19 cellular contexts compared by ENCODE assay signal in the genomic region with DNA sequence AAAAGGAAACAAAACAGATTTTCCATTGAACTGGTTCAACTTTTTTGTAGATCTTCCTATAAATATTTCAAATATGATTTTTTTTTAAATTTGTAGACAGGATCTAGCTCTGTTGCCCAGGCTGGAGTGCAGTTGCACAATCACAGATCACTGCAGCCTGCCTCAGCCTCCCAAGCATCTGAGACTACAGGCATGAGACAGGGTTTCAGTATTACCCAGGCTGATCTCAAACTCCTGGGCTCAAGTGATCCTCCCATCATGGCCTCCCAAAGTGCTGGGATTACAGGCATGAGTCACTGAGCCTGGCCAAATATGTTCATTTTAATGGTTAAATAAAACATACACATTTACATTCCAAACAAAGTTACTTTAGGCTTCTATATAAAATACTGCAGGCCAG. TPM values are rescaled to one million over a fixed set of nuclear protein-coding genes. Genes with fewer than 3 reads are reported as not detected.
A peak's percentile ranks its signal among the peaks of the same experiment; 100 is the strongest.
DNase-seq lines count a peak whose midpoint lies in the region; ATAC-seq and TF ChIP-seq lines count a peak whose summit lies in the region.
"Had no signal": no experiment of that assay in that cellular context is flagged by ENCODE, and none has a peak within 500 bp of the region (broad histone marks: within the 10 kb centered on the region; RNA-seq: fewer than 3 reads in every experiment).

No MANE protein-coding gene starts in this region.

- peaks cover 8% of the 10 kb centered on the region for H3K4me1 Mint-ChIP-seq in activated CD4-positive, alpha-beta T cell treated with anti-CD3 and anti-CD28 coated beads for 36 hours
- H3K4me1 Mint-ChIP-seq in WTC11, result no peaks in the 10 kb centered on the region
- no peaks in the 10 kb centered on the region for H3K4me1 Mint-ChIP-seq in stimulated activated effector memory CD8-positive, alpha-beta T cell treated with anti-CD3 and anti-CD28 coated beads, Interleukin-12 subunit alpha, Interleukin-12 subunit beta, amount 100 ng/mL, for 72 hours

- no peak overlapping the region for H3K27ac ChIP-seq in right cardiac atrium (ENCODE audit: low read length)
- H3K27ac ChIP-seq: 22Rv1, Peyer's patch had no signal

- POLR2A ChIA-PET in activated CD4-positive, alpha-beta T cell treated with anti-CD3 and anti-CD28 coated beads for 36 hours (lab: Charles Lee), result no interaction called here
- POLR2A ChIA-PET in WTC11 (lab: Charles Lee), result no interaction called here

- ATAC-seq in activated CD4-positive, alpha-beta T cell treated with anti-CD3 and anti-CD28 coated beads for 36 hours, result peak; percentile 76
- no peak for ATAC-seq in WTC11
- peak; percentile 42 for ATAC-seq in stimulated activated effector memory CD8-positive, alpha-beta T cell treated with anti-CD3 and anti-CD28 coated beads, Interleukin-12 subunit alpha, Interleukin-12 subunit beta, amount 100 ng/mL, for 72 hours
- no peak for ATAC-seq in right cardiac atrium
- no peak for ATAC-seq in HG02623 (IDR thresholded peaks at IDR 0.05; ENCODE audit: unreplicated experiment)
- ATAC-seq: Right ventricle myocardium inferior had no signal

- H3K36me3 Mint-ChIP-seq in activated CD4-positive, alpha-beta T cell treated with anti-CD3 and anti-CD28 coated beads for 36 hours (ENCODE audit: low read depth), result peaks cover 17% of the 10 kb centered on the region
- H3K36me3 Mint-ChIP-seq in WTC11, result peaks cover 11% of the 10 kb centered on the region
- H3K36me3 Mint-ChIP-seq in stimulated activated effector memory CD8-positive, alpha-beta T cell treated with anti-CD3 and anti-CD28 coated beads, Interleukin-12 subunit alpha, Interleukin-12 subunit beta, amount 100 ng/mL, for 72 hours, result peaks cover 94% of the 10 kb centered on the region

- H3K4me1 ChIP-seq in right cardiac atrium (ENCODE audit: control insufficient read depth, insufficient read depth, low read length), result no peaks in the 10 kb centered on the region

- no peaks in the 10 kb centered on the region for H3K27me3 Mint-ChIP-seq in activated CD4-positive, alpha-beta T cell treated with anti-CD3 and anti-CD28 coated beads for 36 hours
- no peaks in the 10 kb centered on the region for H3K27me3 Mint-ChIP-seq in WTC11 (ENCODE audit: low read depth)
- H3K27me3 Mint-ChIP-seq: B cell; CD4-positive, alpha-beta T cell had no signal

- no peak overlapping the region for H3K4me3 ChIP-seq in right cardiac atrium (ENCODE audit: low read length)
- H3K4me3 ChIP-seq: Peyer's patch had no signal

- H3K4me3 Mint-ChIP-seq in activated CD4-positive, alpha-beta T cell treated with anti-CD3 and anti-CD28 coated beads for 36 hours, result no peak overlapping the region
- no peak overlapping the region for H3K4me3 Mint-ChIP-seq in WTC11
- H3K4me3 Mint-ChIP-seq in stimulated activated effector memory CD8-positive, alpha-beta T cell treated with anti-CD3 and anti-CD28 coated beads, Interleukin-12 subunit alpha, Interleukin-12 subunit beta, amount 100 ng/mL, for 72 hours, result no peak overlapping the region
- H3K4me3 Mint-ChIP-seq: B cell; CD4-positive, alpha-beta T cell had no signal

- TF ChIP-seq CTCF in WTC11 (IDR thresholded peaks at IDR 0.05), result no peak

- no peak overlapping the region for H3K27ac Mint-ChIP-seq in activated CD4-positive, alpha-beta T cell treated with anti-CD3 and anti-CD28 coated beads for 36 hours
- no peak overlapping the region for H3K27ac Mint-ChIP-seq in WTC11
- H3K27ac Mint-ChIP-seq in stimulated activated effector memory CD8-positive, alpha-beta T cell treated with anti-CD3 and anti-CD28 coated beads, Interleukin-12 subunit alpha, Interleukin-12 subunit beta, amount 100 ng/mL, for 72 hours, result no peak overlapping the region
- H3K27ac Mint-ChIP-seq: B cell; CD4-positive, alpha-beta T cell had no signal

- intact Hi-C loops in activated CD4-positive, alpha-beta T cell treated with anti-CD3 and anti-CD28 coated beads for 36 hours (cut with DNase I, micrococcal nuclease), result no loop called here
- intact Hi-C loops in right cardiac atrium (cut with DNase I), result no loop called here

- H3K9me3 ChIP-seq in right cardiac atrium (ENCODE audit: control insufficient read depth, low read length), result no peaks in the 10 kb centered on the region
- H3K9me3 ChIP-seq: Peyer's patch had no signal

- DNase-seq in activated CD4-positive, alpha-beta T cell treated with anti-CD3 and anti-CD28 coated beads for 36 hours, result peak; percentile 32
- DNase-seq in activated CD4-positive, alpha-beta T cell treated with anti-CD3 and anti-CD28 coated beads for 1 hour, result no peak
- peak; percentile 24 for DNase-seq in stimulated activated CD4-positive, alpha-beta T cell treated with anti-CD3 and anti-CD28 coated beads, Interleukin-15, amount 100 ng/mL, for 24 hours
- no peak for DNase-seq in stimulated activated CD4-positive, alpha-beta T cell treated with anti-CD3 and anti-CD28 coated beads, Interleukin-4, amount 100 ng/mL, for 4 hours
- DNase-seq in WTC11 (ENCODE audit: low spot score), result no peak
- DNase-seq in stimulated activated effector memory CD8-positive, alpha-beta T cell treated with anti-CD3 and anti-CD28 coated beads, Interleukin-12 subunit alpha, Interleukin-12 subunit beta, amount 100 ng/mL, for 72 hours (ENCODE audit: low spot score in 2 of 2), result no peak
- no peak for DNase-seq in right cardiac atrium
- DNase-seq: DMS79, GDM1, GOT3, MM.1S, NCI-H1092 treated with DMSO at 0.1 percent for 48 hours, NCI-H524 treated with DMSO at 0.1 percent for 48 hours had no signal

- CTCF ChIA-PET in activated CD4-positive, alpha-beta T cell treated with anti-CD3 and anti-CD28 coated beads for 36 hours (lab: Charles Lee), result interaction anchor here (0.6 to 1.3 kb wide), 6 partner anchors 10 to 185 kb away, joined by 3 to 6 read pairs (median 4); no protein-coding TSS in a partner anchor
- CTCF ChIA-PET in WTC11 (lab: Charles Lee), result interaction anchor here (1.5 kb wide), 1 partner anchor 178 kb away, joined by 4 read pairs; a partner anchor contains a TSS

- H3K9me3 Mint-ChIP-seq in activated CD4-positive, alpha-beta T cell treated with anti-CD3 and anti-CD28 coated beads for 36 hours (ENCODE audit: low read depth), result no peaks in the 10 kb centered on the region
- H3K9me3 Mint-ChIP-seq in WTC11, result no peaks in the 10 kb centered on the region
- no peaks in the 10 kb centered on the region for H3K9me3 Mint-ChIP-seq in stimulated activated effector memory CD8-positive, alpha-beta T cell treated with anti-CD3 and anti-CD28 coated beads, Interleukin-12 subunit alpha, Interleukin-12 subunit beta, amount 100 ng/mL, for 72 hours
- H3K9me3 Mint-ChIP-seq: CD4-positive, alpha-beta T cell had no signal

- no peaks in the 10 kb centered on the region for H3K27me3 ChIP-seq in right cardiac atrium (ENCODE audit: control insufficient read depth, insufficient read depth)
- H3K27me3 ChIP-seq: Peyer's patch had no signal

TF ChIP-seq in WTC11, 78 proteins besides CTCF, POLR2A, EP300 and RAD21:
- TF ChIP-seq, protein P1, sequence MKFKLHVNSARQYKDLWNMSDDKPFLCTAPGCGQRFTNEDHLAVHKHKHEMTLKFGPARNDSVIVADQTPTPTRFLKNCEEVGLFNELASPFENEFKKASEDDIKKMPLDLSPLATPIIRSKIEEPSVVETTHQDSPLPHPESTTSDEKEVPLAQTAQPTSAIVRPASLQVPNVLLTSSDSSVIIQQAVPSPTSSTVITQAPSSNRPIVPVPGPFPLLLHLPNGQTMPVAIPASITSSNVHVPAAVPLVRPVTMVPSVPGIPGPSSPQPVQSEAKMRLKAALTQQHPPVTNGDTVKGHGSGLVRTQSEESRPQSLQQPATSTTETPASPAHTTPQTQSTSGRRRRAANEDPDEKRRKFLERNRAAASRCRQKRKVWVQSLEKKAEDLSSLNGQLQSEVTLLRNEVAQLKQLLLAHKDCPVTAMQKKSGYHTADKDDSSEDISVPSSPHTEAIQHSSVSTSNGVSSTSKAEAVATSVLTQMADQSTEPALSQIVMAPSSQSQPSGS (CRISPR knock-in tag; IDR thresholded peaks at IDR 0.05; ENCODE audit: borderline replicate concordance, low read depth), result no peak
- no peak for TF ChIP-seq ELF4 (CRISPR knock-in tag; IDR thresholded peaks at IDR 0.05; ENCODE audit: low read depth)
- TF ChIP-seq ZNF121 (CRISPR knock-in tag; IDR thresholded peaks at IDR 0.05), result peak; percentile 24; the same call in 1 of the 2 replicates
- no peak for TF ChIP-seq CREM (CRISPR knock-in tag; IDR thresholded peaks at IDR 0.05)
- no peak for TF ChIP-seq SMAD4 (CRISPR knock-in tag; IDR thresholded peaks at IDR 0.05)

RNA-seq across cellular contexts. Expression of a gene that starts 33.6 kb away (rescaled TPM):
- 10 to 100 TPM; 35.6 to 36.9 TPM for total RNA-seq in activated CD4-positive, alpha-beta T cell treated with anti-CD3 and anti-CD28 coated beads for 36 hours
- total RNA-seq in WTC11 (2021) (31.0 to 34.9 TPM (median 34.2 TPM) in 3 replicates), right cardiac atrium (100 to 1,000 TPM in 3 of 4 donors, 10 to 100 TPM in 1; 67.5 to 161 (median 121) TPM)
- 95.3 TPM for polyA plus RNA-seq in right cardiac atrium

RNA-seq across cellular contexts. Expression of a gene that starts 42.0 kb away (rescaled TPM):
- total RNA-seq in activated CD4-positive, alpha-beta T cell treated with anti-CD3 and anti-CD28 coated beads for 36 hours, result not detected
- total RNA-seq in WTC11 (2021), result 0.09 to 0.25 TPM (median 0.17 TPM) in 3 replicates
- total RNA-seq in right cardiac atrium, result not detected
- polyA plus RNA-seq in right cardiac atrium, result 0.09 TPM
- total RNA-seq: B cell; CD4-positive, alpha-beta T cell; Right ventricle myocardium inferior had no signal

Comparison
In these comparisons a context has a peak if more than half of its experiments do, and no peak if none do; other contexts are left out.
1. DNase-seq: peak in activated CD4-positive, alpha-beta T cell treated with anti-CD3 and anti-CD28 coated beads for 36 hours (single experiment) and stimulated activated CD4-positive, alpha-beta T cell treated with anti-CD3 and anti-CD28 coated beads, Interleukin-15, amount 100 ng/mL, for 24 hours (single experiment); none in activated CD4-positive, alpha-beta T cell treated with anti-CD3 and anti-CD28 coated beads for 1 hour (single experiment), stimulated activated CD4-positive, alpha-beta T cell treated with anti-CD3 and anti-CD28 coated beads, Interleukin-4, amount 100 ng/mL, for 4 hours (0 of 2), WTC11 (single experiment), stimulated activated effector memory CD8-positive, alpha-beta T cell treated with anti-CD3 and anti-CD28 coated beads, Interleukin-12 subunit alpha, Interleukin-12 subunit beta, amount 100 ng/mL, for 72 hours (0 of 2) and right cardiac atrium (0 of 3).
2. ATAC-seq: peak in activated CD4-positive, alpha-beta T cell treated with anti-CD3 and anti-CD28 coated beads for 36 hours (single experiment) and stimulated activated effector memory CD8-positive, alpha-beta T cell treated with anti-CD3 and anti-CD28 coated beads, Interleukin-12 subunit alpha, Interleukin-12 subunit beta, amount 100 ng/mL, for 72 hours (single experiment); none in WTC11 (single experiment), right cardiac atrium (0 of 2) and HG02623 (single experiment).